Comparison of ENCODE assay signal across 10 cellular contexts in genomic region chr13:51502206-51502651, GRCh38.
DNase-seq lines count a peak whose midpoint lies in the region; ATAC-seq lines count a peak whose summit lies in the region.
"Had no signal": no experiment of that assay in that cellular context is flagged by ENCODE, and none has a peak within 500 bp of the region (broad histone marks: within the 10 kb centered on the region; RNA-seq: fewer than 3 reads in every experiment).

No MANE protein-coding gene starts in this region.

- DNase-seq in kidney tubule cell (ENCODE audit: low spot score) (peak; percentile 77), UCSD-AML1 (lab: John Stamatoyannopoulos, UW; ENCODE audit: unreplicated experiment) (no peak), SKM-1 (lab: John Stamatoyannopoulos, UW; ENCODE audit: unreplicated experiment) (no peak), HuH-7 (ENCODE audit: low spot score) (no peak)
- no peak for DNase-seq in central memory CD4-positive, alpha-beta T cell
- DNase-seq: H9, T1000 had no signal

- ATAC-seq in GM18861 (IDR thresholded peaks at IDR 0.05; ENCODE audit: unreplicated experiment) (peak; percentile 96), GM21717 (IDR thresholded peaks at IDR 0.05; ENCODE audit: unreplicated experiment) (peak; percentile 91), HG03558 (IDR thresholded peaks at IDR 0.05; ENCODE audit: extremely low read depth, unreplicated experiment) (peak; percentile 94)
